ENCODE assay signal across 23 cellular contexts in genomic region chr5:15014809-15015208, GRCh38.
A peak's percentile ranks its signal among the peaks of the same experiment; 100 is the strongest.
DNase-seq lines count a peak whose midpoint lies in the region; ATAC-seq and TF ChIP-seq lines count a peak whose summit lies in the region.
"Had no signal": no experiment of that assay in that cellular context is flagged by ENCODE, and none has a peak within 500 bp of the region (broad histone marks: within the 10 kb centered on the region; RNA-seq: fewer than 3 reads in every experiment).

No MANE protein-coding gene starts in this region.

- H3K4me1 ChIP-seq in Caco-2: peaks cover 23% of the 10 kb centered on the region
- peaks cover under 1% of the 10 kb centered on the region for H3K4me1 ChIP-seq in upper lobe of right lung

- H3K27me3 Mint-ChIP-seq in Caco-2 (ENCODE audit: insufficient read depth, unreplicated experiment): no peaks in the 10 kb centered on the region

- H3K27ac ChIP-seq in upper lobe of right lung: no peak overlapping the region
- H3K27ac ChIP-seq: ascending aorta, epithelial cell of prostate, neutrophil, stomach had no signal

- TF ChIP-seq CTCF in Caco-2 (IDR thresholded peaks at IDR 0.05; ENCODE audit: insufficient read depth in 1 of 2, low read depth in 1 of 2, low read length in 1 of 2, severe bottlenecking in 1 of 2, unreplicated experiment in 1 of 2) (no peak), fibroblast of villous mesenchyme (IDR thresholded peaks at IDR 0.05; ENCODE audit: insufficient read depth, low read depth, low read length) (no peak), omental fat pad (IDR thresholded peaks at IDR 0.05) (no peak), upper lobe of right lung (IDR thresholded peaks at IDR 0.05) (no peak)

- no peak overlapping the region for H3K4me3 ChIP-seq in Caco-2 (ENCODE audit: low read depth, low read length)
- no peak overlapping the region for H3K4me3 ChIP-seq in fibroblast of villous mesenchyme (ENCODE audit: low read depth, low read length)
- H3K4me3 ChIP-seq in upper lobe of right lung: no peak overlapping the region
- H3K4me3 ChIP-seq: ascending aorta, mucosa of descending colon, stomach had no signal

- H3K9me3 Mint-ChIP-seq in Caco-2 (ENCODE audit: unreplicated experiment): peaks cover 15% of the 10 kb centered on the region
- H3K9me3 Mint-ChIP-seq: dendritic cell treated with granulocyte-macrophage colony-stimulating factor and Interleukin-4, amounts not matched to agents 40 ng/mL and 50 ng/mL, for 4 days had no signal

- POLR2A ChIA-PET in Caco-2 (lab: Charles Lee): interaction anchor here (0.5 kb wide), 1 partner anchor 65 kb away, joined by 9 read pairs; no protein-coding TSS in a partner anchor

- CTCF ChIA-PET in Caco-2 (lab: Charles Lee): interaction anchor here (0.7 to 1.9 kb wide), 5 partner anchors 8 to 329 kb away, joined by 3 to 11 read pairs (median 5); no protein-coding TSS in a partner anchor

- no TSS peak for BruUV-seq in Caco-2 (replicated peaks; lab: Mats Ljungman, UMichigan)

- peak; percentile 49 to 63 for DNase-seq in Caco-2
- DNase-seq in fibroblast of villous mesenchyme (ENCODE audit: low read depth): peak; percentile 48
- no peak for DNase-seq in omental fat pad (ENCODE audit: low spot score)
- no peak for DNase-seq in mesenteric fat pad (ENCODE audit: low spot score)
- DNase-seq in nucleus accumbens (lab: John Stamatoyannopoulos, UW): no peak
- no peak for DNase-seq in upper lobe of right lung
- DNase-seq in dermis blood vessel endothelial cell: no peak
- DNase-seq: activated CD4-positive, alpha-beta T cell treated with anti-CD3 and anti-CD28 coated beads for 48 hours; activated gamma-delta T cell treated with Interleukin-2 at 50 U/mL for 16 hours; Calu3; glutamatergic neuron; mucosa of descending colon; NCI-H1092; NCI-H748 treated with DMSO at 0.1 percent for 48 hours; PC-3; right cardiac atrium; stimulated activated CD4-positive, alpha-beta T cell treated with anti-CD3 and anti-CD28 coated beads, Interleukin-2, amount 100 ng/mL, for 24 hours; stomach had no signal

- ATAC-seq in SK-N-SH treated with all-trans-retinoic acid at 6 μM for 48 hours: peak; percentile 71
- peak; percentile 55 for ATAC-seq in omental fat pad (ENCODE audit: low FRiP score)
- ATAC-seq in upper lobe of right lung: no peak
- ATAC-seq: mucosa of descending colon, PC-3, right cardiac atrium had no signal

- H3K4me1 Mint-ChIP-seq in Caco-2 (ENCODE audit: low read depth, unreplicated experiment): peaks cover 20% of the 10 kb centered on the region

- H3K27me3 ChIP-seq in Caco-2 (replicated peaks; ENCODE audit: control insufficient read depth, insufficient read depth, low read length): no peaks in the 10 kb centered on the region
- H3K27me3 ChIP-seq in upper lobe of right lung: no peaks in the 10 kb centered on the region
- H3K27me3 ChIP-seq: ascending aorta, neutrophil, stomach had no signal

- H3K9me3 ChIP-seq in Caco-2: peaks cover 9% of the 10 kb centered on the region; the same call in 1 of the 2 replicates
- H3K9me3 ChIP-seq in upper lobe of right lung: no peaks in the 10 kb centered on the region
- H3K9me3 ChIP-seq: ascending aorta, mucosa of descending colon, neutrophil, stomach had no signal

- H3K36me3 ChIP-seq in Caco-2 (ENCODE audit: control insufficient read depth, insufficient read depth, low read length): no peaks in the 10 kb centered on the region
- H3K36me3 ChIP-seq in upper lobe of right lung: no peaks in the 10 kb centered on the region
- H3K36me3 ChIP-seq: ascending aorta, neutrophil, stomach had no signal

- intact Hi-C loops in Caco-2 (cut with micrococcal nuclease; ENCODE audit: unreplicated experiment): loop anchor here (1.0 kb wide), 4 partner anchors 58 to 288 kb away; no protein-coding TSS in a partner anchor
- intact Hi-C loops in upper lobe of right lung (cut with DNase I): loop anchor here (5.0 kb wide), 1 partner anchor 293 kb away; no protein-coding TSS in a partner anchor

- no peaks in the 10 kb centered on the region for H3K36me3 Mint-ChIP-seq in Caco-2 (ENCODE audit: insufficient read depth, unreplicated experiment)

- H3K4me3 Mint-ChIP-seq in Caco-2 (ENCODE audit: unreplicated experiment): peak overlapping the region; percentile 8
- H3K4me3 Mint-ChIP-seq: dendritic cell treated with granulocyte-macrophage colony-stimulating factor and Interleukin-4, amounts not matched to agents 40 ng/mL and 50 ng/mL, for 4 days had no signal

- H3K27ac Mint-ChIP-seq in Caco-2 (ENCODE audit: unreplicated experiment): peak overlapping the region; percentile 70
- H3K27ac Mint-ChIP-seq: dendritic cell treated with granulocyte-macrophage colony-stimulating factor and Interleukin-4, amounts not matched to agents 40 ng/mL and 50 ng/mL, for 4 days had no signal

TF ChIP-seq in SK-N-SH treated with all-trans-retinoic acid at 6 μM for 48 hours, 23 proteins besides CTCF, POLR2A, EP300 and RAD21:
- TF ChIP-seq ZNF565 (CRISPR knock-in tag; conservative IDR thresholded peaks at IDR 0.05; ENCODE audit: low read depth) (no peak), ISL1 (CRISPR knock-in tag; IDR thresholded peaks at IDR 0.05) (peak; percentile 84), CSDC2 (CRISPR knock-in tag; IDR thresholded peaks at IDR 0.05) (0 out of 2 replicates have a peak, but pooled peaks have one; percentile 40), ZC3H10 (CRISPR knock-in tag; IDR thresholded peaks at IDR 0.05) (no peak), BACH2 (CRISPR knock-in tag; IDR thresholded peaks at IDR 0.05; ENCODE audit: borderline replicate concordance) (no peak), SNAI2 (CRISPR knock-in tag; IDR thresholded peaks at IDR 0.05) (0 out of 2 replicates have a peak, but pooled peaks have one; percentile 21), TCF4 (CRISPR knock-in tag; IDR thresholded peaks at IDR 0.05; ENCODE audit: borderline replicate concordance) (no peak), ZNF70 (CRISPR knock-in tag; IDR thresholded peaks at IDR 0.05) (no peak)

Comparison
In these comparisons a context has a peak if more than half of its experiments do, and no peak if none do; other contexts are left out.
1. DNase-seq: peak in Caco-2 (2 of 2) and fibroblast of villous mesenchyme (single experiment); none in omental fat pad (single experiment), mesenteric fat pad (single experiment), nucleus accumbens (0 of 56), upper lobe of right lung (single experiment) and dermis blood vessel endothelial cell (single experiment).